In the genomic region with DNA sequence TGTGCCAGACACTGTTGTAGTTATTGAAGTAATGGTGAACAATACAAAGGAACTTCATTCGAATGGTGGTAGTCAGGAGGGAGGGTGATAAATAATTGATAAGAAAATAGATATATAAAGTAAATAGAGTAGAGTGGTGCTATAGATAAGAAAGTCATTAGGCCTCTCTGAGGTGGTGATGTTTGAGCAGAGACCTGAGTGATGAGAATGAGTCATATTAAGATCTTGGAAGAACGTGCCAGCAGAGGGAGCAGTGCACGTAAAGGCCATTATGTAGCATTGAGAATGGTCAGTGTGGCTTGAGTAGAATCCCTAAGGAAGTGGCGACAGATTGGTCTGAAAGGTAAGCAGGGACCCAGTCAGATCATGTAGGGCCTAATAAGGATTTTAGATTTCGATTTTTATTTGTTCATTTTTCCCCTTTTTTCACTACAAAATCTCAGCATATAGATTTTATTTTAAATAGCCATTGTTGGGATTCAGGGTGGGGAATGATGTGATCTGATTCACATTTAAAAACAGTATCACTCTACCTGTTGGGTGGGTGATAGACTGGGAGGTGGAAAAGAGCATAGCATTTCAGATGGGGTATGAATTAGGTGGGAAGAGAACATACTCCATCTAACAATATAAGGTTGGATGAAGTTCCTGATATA, we compare ENCODE assay signal across 8 cellular contexts. TPM values are rescaled to one million over a fixed set of nuclear protein-coding genes. Genes with fewer than 3 reads are reported as not detected.
DNase-seq lines count a peak whose midpoint lies in the region; ATAC-seq and TF ChIP-seq lines count a peak whose summit lies in the region.

No MANE protein-coding gene starts in this region.

- H3K9me3 ChIP-seq in A673 (ENCODE audit: low read depth, low read length, poor library complexity, severe bottlenecking) (no peaks in the 10 kb centered on the region), thoracic aorta (no peaks in the 10 kb centered on the region)

- TF ChIP-seq CTCF in A673 (conservative IDR thresholded peaks at IDR 0.05; ENCODE audit: low read depth, low read length) (peak; percentile 85), astrocyte of the cerebellum (IDR thresholded peaks at IDR 0.05; ENCODE audit: low read depth, low read length, missing control alignments) (peak; percentile 69), thoracic aorta (IDR thresholded peaks at IDR 0.05) (peak; percentile 39)

- H3K4me1 ChIP-seq in A673 (ENCODE audit: insufficient read depth, low read length, poor library complexity, severe bottlenecking) (peaks cover 10% of the 10 kb centered on the region), thoracic aorta (ENCODE audit: control insufficient read depth in 1 of 2, low read depth in 2 of 2) (no peaks in the 10 kb centered on the region)

- ATAC-seq in HG02852 (IDR thresholded peaks at IDR 0.05; ENCODE audit: unreplicated experiment) (peak; percentile 90), thoracic aorta (ENCODE audit: insufficient number of reproducible peaks, low FRiP score, low read depth) (peak; percentile 91), HG02642 (IDR thresholded peaks at IDR 0.05; ENCODE audit: poor library complexity, unreplicated experiment) (no peak)

- CTCF ChIA-PET in A673 (lab: Charles Lee): no interaction called here

- H3K36me3 ChIP-seq in A673 (ENCODE audit: insufficient read depth, low read length, poor library complexity, severe bottlenecking) (no peaks in the 10 kb centered on the region), thoracic aorta (no peaks in the 10 kb centered on the region)

- DNase-seq in A673 (ENCODE audit: low spot score): peak; percentile 74
- DNase-seq in GM03348 (ENCODE audit: low spot score): peak; percentile 55
- DNase-seq in NCI-H446 treated with DMSO at 0.1 percent for 48 hours (lab: John Stamatoyannopoulos, UW): peak; percentile 28
- peak; percentile 43 for DNase-seq in astrocyte of the cerebellum (ENCODE audit: low read depth)
- peak; percentile 76 for DNase-seq in iris pigment epithelial cell (ENCODE audit: low read depth)
- no peak for DNase-seq in thoracic aorta (ENCODE audit: low spot score)

- BruUV-seq in A673 (replicated peaks; lab: Mats Ljungman, UMichigan): no TSS peak

- POLR2A ChIA-PET in A673 (lab: Charles Lee; ENCODE audit: low non-redundant PET): no interaction called here

- intact Hi-C loops in A673 (cut with micrococcal nuclease; ENCODE audit: unreplicated experiment): loop anchor here (1.0 to 2.0 kb wide), 2 partner anchors 575 to 579 kb away; no protein-coding TSS in a partner anchor

- H3K4me3 ChIP-seq in A673 (ENCODE audit: low read depth, low read length, poor library complexity, severe bottlenecking) (no peak overlapping the region), astrocyte of the cerebellum (ENCODE audit: low read depth, low read length) (no peak overlapping the region), thoracic aorta (no peak overlapping the region)

- in situ Hi-C loops in astrocyte of the cerebellum (cut with HindIII; ENCODE audit: low sequenced_read_pairs): no loop called here

- H3K27ac ChIP-seq in A673 (ENCODE audit: low read depth, low read length, poor library complexity, severe bottlenecking): no peak overlapping the region
- no peak overlapping the region for H3K27ac ChIP-seq in thoracic aorta

- no peaks in the 10 kb centered on the region for H3K27me3 ChIP-seq in A673 (replicated peaks; ENCODE audit: insufficient read depth, low read depth, low read length, poor library complexity)
- H3K27me3 ChIP-seq in thoracic aorta (replicated peaks; ENCODE audit: insufficient read depth): no peaks in the 10 kb centered on the region

RNA-seq across cellular contexts. Expression of a gene that starts 44.7 kb away (rescaled TPM):
- total RNA-seq in A673 (2021) (51.2 and 51.6 TPM in 2 replicates), thoracic aorta (10 to 100 TPM; 18.0 to 18.5 TPM)

RNA-seq across cellular contexts. Expression of a gene that starts 47.9 kb away (rescaled TPM):
- total RNA-seq in A673 (2021) (11.0 and 11.3 TPM in 2 replicates), thoracic aorta (10 to 100 TPM; 11.6 to 25.6 TPM)
